ENCODE assay signal across 19 cellular contexts in genomic region chr7:121099572-121099971, GRCh38.
A peak's percentile ranks its signal among the peaks of the same experiment; 100 is the strongest.
DNase-seq lines count a peak whose midpoint lies in the region; ATAC-seq and TF ChIP-seq lines count a peak whose summit lies in the region.
"Had no signal": no experiment of that assay in that cellular context is flagged by ENCODE, and none has a peak within 500 bp of the region (broad histone marks: within the 10 kb centered on the region; RNA-seq: fewer than 3 reads in every experiment).

No MANE protein-coding gene starts in this region.

- POLR2A ChIA-PET in WTC11 (lab: Charles Lee), result interaction anchor here (0.5 kb wide), 1 partner anchor 149 kb away, joined by 6 read pairs; the partner anchor contains the start of gene ING3

- CTCF ChIA-PET in WTC11 (lab: Charles Lee), result interaction anchor here (0.7 to 1.3 kb wide), 6 partner anchors 9 to 307 kb away, joined by 3 to 6 read pairs (median 4); partner anchors contain the start of gene ING3

- in situ Hi-C loops in HAP-1 (cut with MboI; ENCODE audit: low sequenced_read_pairs), result loop anchor here (25.0 kb wide), 2 partner anchors 112 to 312 kb away; partner anchors contain the start of gene CPED1

- peaks cover 40% of the 10 kb centered on the region for H3K4me1 Mint-ChIP-seq in HFFc6 (ENCODE audit: low read depth)
- peaks cover 32% of the 10 kb centered on the region for H3K4me1 Mint-ChIP-seq in WTC11
- H3K4me1 Mint-ChIP-seq: activated naive CD8-positive, alpha-beta T cell treated with anti-CD3 and anti-CD28 coated beads for 36 hours had no signal

- TF ChIP-seq CTCF in GM06990 (IDR thresholded peaks at IDR 0.05; ENCODE audit: insufficient read depth, low read length, poor library complexity, severe bottlenecking) (peak; percentile 28), HFFc6 (IDR thresholded peaks at IDR 0.05) (peak; percentile 45; the same call in 1 of the 2 replicates), WTC11 (IDR thresholded peaks at IDR 0.05) (no peak), hepatocyte (IDR thresholded peaks at IDR 0.05; ENCODE audit: poor library complexity) (peak; percentile 6)

- H3K79me2 ChIP-seq in hepatocyte, result no peaks in the 10 kb centered on the region

- no peaks in the 10 kb centered on the region for H3K9me3 Mint-ChIP-seq in HFFc6
- no peaks in the 10 kb centered on the region for H3K9me3 Mint-ChIP-seq in WTC11
- H3K9me3 Mint-ChIP-seq: activated naive CD8-positive, alpha-beta T cell treated with anti-CD3 and anti-CD28 coated beads for 36 hours; activated T-cell treated with anti-CD3 and anti-CD28 coated beads, Interleukin-2, amount 50 U/mL, for 72 hours; natural killer cell treated with Interleukin-12 subunit alpha and Interleukin-12 subunit beta and Interleukin-15 and Interleukin-18, amount 100 ng/mL, for 72 hours had no signal

- H2AFZ ChIP-seq in hepatocyte, result no peak overlapping the region

- ATAC-seq in WTC11 (peak; percentile 84), GM21825 (IDR thresholded peaks at IDR 0.05; ENCODE audit: unreplicated experiment) (no peak)
- ATAC-seq: activated CD8-positive, alpha-beta T cell treated with anti-CD3 and anti-CD28 coated beads, Interleukin-2, amount 10 ng/mL, durations not matched to agents 7 days and 5 days; activated T-cell treated with anti-CD3 and anti-CD28 coated beads, Interleukin-2, amount 50 U/mL, for 72 hours; natural killer cell treated with Interleukin-12 subunit alpha and Interleukin-12 subunit beta and Interleukin-15 and Interleukin-18, amount 100 ng/mL, for 72 hours; psoas muscle had no signal

- no peak overlapping the region for H3K27ac Mint-ChIP-seq in HFFc6
- H3K27ac Mint-ChIP-seq in WTC11, result no peak overlapping the region
- H3K27ac Mint-ChIP-seq: activated CD8-positive, alpha-beta T cell treated with anti-CD3 and anti-CD28 coated beads, Interleukin-2, amount 10 ng/mL, durations not matched to agents 7 days and 5 days; activated naive CD8-positive, alpha-beta T cell treated with anti-CD3 and anti-CD28 coated beads for 36 hours; activated T-cell treated with anti-CD3 and anti-CD28 coated beads, Interleukin-2, amount 50 U/mL, for 72 hours; natural killer cell treated with Interleukin-12 subunit alpha and Interleukin-12 subunit beta and Interleukin-15 and Interleukin-18, amount 100 ng/mL, for 72 hours had no signal

- H3K36me3 Mint-ChIP-seq in HFFc6 (ENCODE audit: low read depth), result peaks cover 33% of the 10 kb centered on the region
- no peaks in the 10 kb centered on the region for H3K36me3 Mint-ChIP-seq in WTC11
- H3K36me3 Mint-ChIP-seq: activated naive CD8-positive, alpha-beta T cell treated with anti-CD3 and anti-CD28 coated beads for 36 hours; natural killer cell treated with Interleukin-12 subunit alpha and Interleukin-12 subunit beta and Interleukin-15 and Interleukin-18, amount 100 ng/mL, for 72 hours had no signal

- H3K9me3 ChIP-seq in hepatocyte (ENCODE audit: low read depth) (no peaks in the 10 kb centered on the region), HAP-1 (no peaks in the 10 kb centered on the region)
- H3K9me3 ChIP-seq: BLaER1, breast epithelium, psoas muscle, transverse colon had no signal

- no peak overlapping the region for H3K27ac ChIP-seq in hepatocyte
- H3K27ac ChIP-seq: BLaER1, breast epithelium, psoas muscle, transverse colon had no signal

- H3K4me3 ChIP-seq in GM06990 (replicated peaks; ENCODE audit: low read depth, low read length) (no peak overlapping the region), hepatocyte (no peak overlapping the region), HAP-1 (no peak overlapping the region)
- H3K4me3 ChIP-seq: BLaER1, breast epithelium, psoas muscle, transverse colon had no signal

- H3K4me3 Mint-ChIP-seq in HFFc6 (no peak overlapping the region), WTC11 (no peak overlapping the region)
- H3K4me3 Mint-ChIP-seq: activated CD8-positive, alpha-beta T cell treated with anti-CD3 and anti-CD28 coated beads, Interleukin-2, amount 10 ng/mL, durations not matched to agents 7 days and 5 days; activated naive CD8-positive, alpha-beta T cell treated with anti-CD3 and anti-CD28 coated beads for 36 hours; activated T-cell treated with anti-CD3 and anti-CD28 coated beads, Interleukin-2, amount 50 U/mL, for 72 hours; natural killer cell treated with Interleukin-12 subunit alpha and Interleukin-12 subunit beta and Interleukin-15 and Interleukin-18, amount 100 ng/mL, for 72 hours had no signal

- H3K27me3 ChIP-seq in GM06990 (replicated peaks; ENCODE audit: control insufficient read depth, insufficient read depth, low read length) (no peaks in the 10 kb centered on the region), hepatocyte (no peaks in the 10 kb centered on the region), HAP-1 (ENCODE audit: low read depth) (peaks cover 15% of the 10 kb centered on the region)
- H3K27me3 ChIP-seq: BLaER1, breast epithelium, transverse colon had no signal

- H3K27me3 Mint-ChIP-seq in HFFc6 (ENCODE audit: insufficient read depth), result no peaks in the 10 kb centered on the region
- H3K27me3 Mint-ChIP-seq in WTC11 (ENCODE audit: low read depth), result no peaks in the 10 kb centered on the region

- no peaks in the 10 kb centered on the region for H3K9me2 ChIP-seq in hepatocyte (replicated peaks; ENCODE audit: insufficient read depth)

- no peak overlapping the region for H3K4me2 ChIP-seq in hepatocyte
- H3K4me2 ChIP-seq: BLaER1 had no signal

- H3K4me1 ChIP-seq in hepatocyte (ENCODE audit: insufficient read depth) (no peaks in the 10 kb centered on the region), HAP-1 (peaks cover 2% of the 10 kb centered on the region; the same call in 1 of the 2 replicates)
- H3K4me1 ChIP-seq: BLaER1, breast epithelium, transverse colon had no signal

- no peaks in the 10 kb centered on the region for H4K20me1 ChIP-seq in hepatocyte (ENCODE audit: insufficient read depth, poor library complexity, severe bottlenecking)
- H4K20me1 ChIP-seq: BLaER1 had no signal

- DNase-seq in GM06990 (ENCODE audit: extremely low read depth, insufficient read length) (no peak), HFFc6 (no peak), WTC11 (ENCODE audit: low spot score) (no peak), hepatocyte (ENCODE audit: low spot score) (no peak), SIG-M5 treated with dmso at 0.1 percent for 504 hours (lab: John Stamatoyannopoulos, UW; ENCODE audit: unreplicated experiment) (no peak), HAP-1 (ENCODE audit: low spot score in 2 of 2) (no peak)
- DNase-seq: activated CD8-positive, alpha-beta T cell treated with anti-CD3 and anti-CD28 coated beads, Interleukin-2, amount 10 ng/mL, durations not matched to agents 7 days and 5 days; activated naive CD8-positive, alpha-beta T cell treated with anti-CD3 and anti-CD28 coated beads for 36 hours; activated T-cell treated with anti-CD3 and anti-CD28 coated beads, Interleukin-2, amount 50 U/mL, for 72 hours; mesenchymal stem cell; NCI-H2029 treated with DMSO at 0.1 percent for 48 hours; NCI-H526 treated with DMSO at 0.1 percent for 48 hours; psoas muscle; stimulated activated naive CD4-positive, alpha-beta T cell; transverse colon had no signal

- 89% methylated on average over 8 of the region's 8 CpGs for WGBS in hepatocyte (ENCODE audit: low lambda C conversion rate, missing lambda C conversion rate)

- H3K36me3 ChIP-seq in GM06990 (ENCODE audit: control insufficient read depth, insufficient read depth, low read length) (no peaks in the 10 kb centered on the region), hepatocyte (replicated peaks; ENCODE audit: insufficient read depth, low read depth) (no peaks in the 10 kb centered on the region), HAP-1 (replicated peaks) (no peaks in the 10 kb centered on the region)
- H3K36me3 ChIP-seq: BLaER1, breast epithelium, transverse colon had no signal

TF ChIP-seq in WTC11, 78 proteins besides CTCF, POLR2A, EP300 and RAD21 (continues in another document):
- no peak for TF ChIP-seq ZNF281 (CRISPR knock-in tag; IDR thresholded peaks at IDR 0.05)
- no peak for TF ChIP-seq CBFB (CRISPR knock-in tag; IDR thresholded peaks at IDR 0.05; ENCODE audit: low read depth)
